ENCODE assay signal across 10 cellular contexts in the genomic region with DNA sequence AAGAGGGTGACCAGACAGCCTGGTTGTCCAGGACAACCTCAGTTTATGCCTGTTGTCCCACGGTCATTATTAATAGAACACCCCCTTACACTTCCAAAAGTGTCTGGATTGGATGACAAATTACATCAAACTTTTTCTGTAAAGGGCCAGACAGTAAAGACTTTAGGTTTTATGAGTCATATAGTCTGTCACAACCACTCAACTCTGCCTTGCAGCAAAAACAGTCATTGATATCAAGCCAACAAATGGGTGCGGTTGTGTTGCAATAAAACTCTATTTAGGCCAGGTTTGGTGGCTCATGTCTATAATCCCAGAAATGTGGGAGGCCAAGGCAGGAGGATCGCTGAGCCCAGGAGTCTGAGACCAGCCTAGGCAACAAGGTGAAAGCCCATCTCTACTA.
DNase-seq lines count a peak whose midpoint lies in the region; TF ChIP-seq lines count a peak whose summit lies in the region.
"Had no signal": no experiment of that assay in that cellular context is flagged by ENCODE, and none has a peak within 500 bp of the region (broad histone marks: within the 10 kb centered on the region; RNA-seq: fewer than 3 reads in every experiment).

No MANE protein-coding gene starts in this region.

- DNase-seq in AG04450 (ENCODE audit: low read depth, low spot score) (peak; percentile 24), GM23248 (peak; percentile 88), RKO (ENCODE audit: low spot score) (peak; percentile 64), fibroblast of peridontal ligament (ENCODE audit: extremely low read depth) (peak; percentile 71), HK-2 (ENCODE audit: unreplicated experiment) (no peak)
- no peak for DNase-seq in activated CD4-positive, CD25-positive, alpha-beta regulatory T cell treated with anti-CD3 and anti-CD28 coated beads, Interleukin-2, amount 50 U/mL, for 72 hours
- no peak for DNase-seq in CD8-positive, alpha-beta memory T cell
- DNase-seq in activated CD8-positive, alpha-beta memory T cell treated with anti-CD3 and anti-CD28 coated beads, Interleukin-2, amount 50 U/mL, for 48 hours: no peak
- DNase-seq: activated CD8-positive, alpha-beta T cell treated with anti-CD3 and anti-CD28 coated beads, Interleukin-2, amount 10 ng/mL, durations not matched to agents 7 days and 5 days; SHP77 had no signal

- WGBS in GM23248 (ENCODE audit: low coverage in 1 of 2, low lambda C conversion rate in 2 of 2, missing lambda C conversion rate in 2 of 2), 2 experiments: 31 to 32% methylated on average over 3 of the region's 3 CpGs

- no peaks in the 10 kb centered on the region for H3K9me2 ChIP-seq in GM23248 (ENCODE audit: insufficient read depth)

- peaks cover 6 to 12% of the 10 kb centered on the region in 2 donors for H3K27me3 Mint-ChIP-seq in CD8-positive, alpha-beta memory T cell

- no peaks in the 10 kb centered on the region for H3K36me3 ChIP-seq in GM23248 (ENCODE audit: low read depth)
- no peaks in the 10 kb centered on the region for H3K36me3 ChIP-seq in CD8-positive, alpha-beta memory T cell (ENCODE audit: insufficient read depth, low read length)

- no peaks in the 10 kb centered on the region for H4K20me1 ChIP-seq in GM23248 (ENCODE audit: insufficient read depth)

- H3K27ac ChIP-seq in AG04450 (ENCODE audit: low read depth, low read length) (no peak overlapping the region), GM23248 (peak overlapping the region; percentile 73)
- no peak overlapping the region for H3K27ac ChIP-seq in CD8-positive, alpha-beta memory T cell (ENCODE audit: low read depth, low read length)

- H3K79me2 ChIP-seq in GM23248 (ENCODE audit: insufficient read depth): no peaks in the 10 kb centered on the region

- TF ChIP-seq CTCF in AG04450 (IDR thresholded peaks at IDR 0.05; ENCODE audit: low read depth, low read length): no peak

- in situ Hi-C loops in GM23248 (cut with MboI): no loop called here

- peaks cover 7% of the 10 kb centered on the region for H3K4me1 ChIP-seq in GM23248 (ENCODE audit: insufficient read depth)
- no peaks in the 10 kb centered on the region for H3K4me1 ChIP-seq in CD8-positive, alpha-beta memory T cell (ENCODE audit: insufficient read depth, low read length)

- no peak overlapping the region for H2AFZ ChIP-seq in GM23248

- peaks cover 0 to under 1% (median 0%) of the 10 kb centered on the region in 5 donors for H3K9me3 Mint-ChIP-seq in CD8-positive, alpha-beta memory T cell

- H3K9me3 ChIP-seq in AG04450 (ENCODE audit: control insufficient read depth, insufficient read depth, low read length) (no peaks in the 10 kb centered on the region; the same call in 1 of the 2 replicates), GM23248 (ENCODE audit: low read depth) (no peaks in the 10 kb centered on the region)
- H3K9me3 ChIP-seq in CD8-positive, alpha-beta memory T cell (ENCODE audit: low read length): no peaks in the 10 kb centered on the region

- CTCF ChIA-PET in AG04450 (lab: Charles Lee): no interaction called here
- CTCF ChIA-PET in CD8-positive, alpha-beta memory T cell (lab: Charles Lee): interaction anchor here (1.3 to 2.1 kb wide), 4 partner anchors 10 to 126 kb away, joined by 3 to 6 read pairs (median 4); no protein-coding TSS in a partner anchor

- H3K27ac Mint-ChIP-seq in CD8-positive, alpha-beta memory T cell: no peak overlapping the region

- no peak overlapping the region for H3K4me3 Mint-ChIP-seq in CD8-positive, alpha-beta memory T cell
- H3K4me3 Mint-ChIP-seq: activated CD8-positive, alpha-beta T cell treated with anti-CD3 and anti-CD28 coated beads, Interleukin-2, amount 10 ng/mL, durations not matched to agents 7 days and 5 days had no signal

- H3K4me1 Mint-ChIP-seq in CD8-positive, alpha-beta memory T cell: peaks cover 0 to 16% (median 0%) of the 10 kb centered on the region in 3 donors

- H3K27me3 ChIP-seq in AG04450 (ENCODE audit: control insufficient read depth, insufficient read depth, low read length): no peaks in the 10 kb centered on the region
- no peaks in the 10 kb centered on the region for H3K27me3 ChIP-seq in GM23248 (replicated peaks; ENCODE audit: insufficient read depth)
- no peaks in the 10 kb centered on the region for H3K27me3 ChIP-seq in CD8-positive, alpha-beta memory T cell (ENCODE audit: insufficient read depth, low read length, poor library complexity, severe bottlenecking)

- POLR2A ChIA-PET in AG04450 (lab: Yijun Ruan, JAX): no interaction called here
- POLR2A ChIA-PET in CD8-positive, alpha-beta memory T cell (lab: Charles Lee): no interaction called here

- peaks cover 0 to 2% (median 0%) of the 10 kb centered on the region in 3 donors for H3K36me3 Mint-ChIP-seq in CD8-positive, alpha-beta memory T cell

- H3K4me2 ChIP-seq in GM23248 (ENCODE audit: unreplicated experiment): no peak overlapping the region

- H3K4me3 ChIP-seq in AG04450 (ENCODE audit: low read depth, low read length) (no peak overlapping the region), GM23248 (no peak overlapping the region)
- H3K4me3 ChIP-seq in CD8-positive, alpha-beta memory T cell (ENCODE audit: low read length): no peak overlapping the region

- H3F3A ChIP-seq in GM23248 (ENCODE audit: insufficient read depth): peaks cover 21% of the 10 kb centered on the region; the same call in 1 of the 2 replicates

- peak overlapping the region; percentile 53; the same call in 1 of the 2 replicates for H3K9ac ChIP-seq in GM23248

Comparison
In these comparisons a context has a peak if more than half of its experiments do, and no peak if none do; other contexts are left out.
1. DNase-seq: peak in AG04450 (single experiment), GM23248 (single experiment), RKO (single experiment) and fibroblast of peridontal ligament (single experiment); none in HK-2 (single experiment), activated CD4-positive, CD25-positive, alpha-beta regulatory T cell treated with anti-CD3 and anti-CD28 coated beads, Interleukin-2, amount 50 U/mL, for 72 hours (single experiment), CD8-positive, alpha-beta memory T cell (0 of 5) and activated CD8-positive, alpha-beta memory T cell treated with anti-CD3 and anti-CD28 coated beads, Interleukin-2, amount 50 U/mL, for 48 hours (single experiment).